In genomic region chr4:112708772-112709171, GRCh38 we compare ENCODE assay signal across 34 cellular contexts.
"Had no signal": no experiment of that assay in that cellular context is flagged by ENCODE, and none has a peak within 500 bp of the region (broad histone marks: within the 10 kb centered on the region; RNA-seq: fewer than 3 reads in every experiment).

No MANE protein-coding gene starts in this region.

- H3K4me2 ChIP-seq: SK-N-SH had no signal

- DNase-seq: activated CD4-positive, alpha-beta T cell treated with anti-CD3 and anti-CD28 coated beads for 36 hours; activated CD4-positive, alpha-beta T cell treated with anti-CD3 and anti-CD28 coated beads, Interleukin-2, amount 10 ng/mL, durations not matched to agents 7 days and 5 days; activated CD4-positive, alpha-beta T cell treated with anti-CD3 and anti-CD28 coated beads, Interleukin-2, amount 50 U/mL, for 48 hours; activated CD8-positive, alpha-beta T cell treated with anti-CD3 and anti-CD28 coated beads, Interleukin-2, amount 10 ng/mL, durations not matched to agents 7 days and 5 days; activated gamma-delta T cell; activated naive CD4-positive, alpha-beta T cell treated with Interleukin-2 at 50 U/mL for 16 hours; activated naive CD8-positive, alpha-beta T cell treated with anti-CD3 and anti-CD28 coated beads, Interleukin-2, amount 10 ng/mL, durations not matched to agents 7 days and 5 days; activated T-cell treated with anti-CD3 and anti-CD28 coated beads, Interleukin-2, amount 50 U/mL, for 24 hours; amygdala; MM.1S; MV-4-11; NCI-H1092; NCI-H1436 treated with DMSO at 0.1 percent for 48 hours; NCI-H1694 treated with DMSO at 0.1 percent for 48 hours; NCI-H2029; NCI-H345; NCI-H526; NCI-H748 treated with DMSO at 0.1 percent for 48 hours; NK-92 treated with Interleukin-12 subunit alpha and Interleukin-12 subunit beta, amount 100 ng/mL, for 24 hours; PC-3; Peyer's patch; RPMI8226; SHP77 treated with DMSO at 0.1 percent for 48 hours; SK-N-SH had no signal

- H3K4me1 ChIP-seq: Peyer's patch had no signal

- H3K36me3 Mint-ChIP-seq: activated naive CD4-positive, alpha-beta T cell treated with anti-CD3 and anti-CD28 coated beads, Interleukin-2, amount 50 U/mL, for 24 hours; activated naive CD8-positive, alpha-beta T cell treated with anti-CD3 and anti-CD28 coated beads, Interleukin-2, amount 10 ng/mL, durations not matched to agents 7 days and 5 days had no signal

- H3K9me3 ChIP-seq: ascending aorta, Peyer's patch, SJSA1, SK-N-SH had no signal

- H3K9ac ChIP-seq: SK-N-SH had no signal

- H3K36me3 ChIP-seq: ascending aorta, cardiac muscle cell, Peyer's patch, SJSA1 had no signal

- H3K9me2 ChIP-seq: SK-N-SH had no signal

- H3K27ac ChIP-seq: ascending aorta, cardiac muscle cell, Peyer's patch, SJSA1 had no signal

- H3K27ac Mint-ChIP-seq: activated CD4-positive, alpha-beta T cell treated with anti-CD3 and anti-CD28 coated beads for 36 hours; activated CD4-positive, alpha-beta T cell treated with anti-CD3 and anti-CD28 coated beads, Interleukin-2, amount 10 ng/mL, durations not matched to agents 7 days and 5 days; activated CD8-positive, alpha-beta T cell treated with anti-CD3 and anti-CD28 coated beads, Interleukin-2, amount 10 ng/mL, durations not matched to agents 7 days and 5 days; activated naive CD4-positive, alpha-beta T cell treated with anti-CD3 and anti-CD28 coated beads, Interleukin-2, amount 50 U/mL, for 24 hours; activated naive CD8-positive, alpha-beta T cell treated with anti-CD3 and anti-CD28 coated beads, Interleukin-2, amount 10 ng/mL, durations not matched to agents 7 days and 5 days; activated T-cell treated with anti-CD3 and anti-CD28 coated beads, Interleukin-2, amount 50 U/mL, for 24 hours; activated T-helper 2 cell treated with anti-CD3 and anti-CD28 coated beads, Interferon-gamma antibody, Interleukin-2, Interleukin-4, amounts not matched to agents 10 μg/mL and 5 μg/mL and 100 μg/mL, durations not matched to agents 14 hours and 24 hours and 36 hours; T-helper 1 cell treated with Interleukin-12 subunit alpha and Interleukin-12 subunit beta and Interleukin-4 antibody, amounts not matched to agents 30 μg/mL and 1 μg/mL, for 36 hours; T-helper 2 cell treated with Interferon-gamma antibody and Interleukin-4, amounts not matched to agents 5 μg/mL and 100 μg/mL, for 36 hours had no signal

- ATAC-seq: activated CD4-positive, alpha-beta T cell treated with anti-CD3 and anti-CD28 coated beads for 36 hours; activated CD4-positive, CD25-positive, alpha-beta regulatory T cell treated with anti-CD3 and anti-CD28 coated beads, Interleukin-2, amount 50 U/mL, for 24 hours; activated CD8-positive, alpha-beta T cell treated with anti-CD3 and anti-CD28 coated beads, Interleukin-2, amount 10 ng/mL, durations not matched to agents 7 days and 5 days; PC-3; WTC11 had no signal

- H3K27me3 ChIP-seq: ascending aorta had no signal

- H3K9me3 Mint-ChIP-seq: activated CD4-positive, alpha-beta T cell treated with anti-CD3 and anti-CD28 coated beads, Interleukin-2, amount 10 ng/mL, durations not matched to agents 7 days and 5 days; activated naive CD4-positive, alpha-beta T cell treated with anti-CD3 and anti-CD28 coated beads, Interleukin-2, amount 50 U/mL, for 24 hours; activated naive CD8-positive, alpha-beta T cell treated with anti-CD3 and anti-CD28 coated beads, Interleukin-2, amount 10 ng/mL, durations not matched to agents 7 days and 5 days; activated T-cell treated with anti-CD3 and anti-CD28 coated beads, Interleukin-2, amount 50 U/mL, for 24 hours; activated T-helper 2 cell treated with anti-CD3 and anti-CD28 coated beads, Interferon-gamma antibody, Interleukin-2, Interleukin-4, amounts not matched to agents 10 μg/mL and 5 μg/mL and 100 μg/mL, durations not matched to agents 14 hours and 24 hours and 36 hours; central memory CD8-positive, alpha-beta T cell; T-helper 1 cell treated with Interleukin-12 subunit alpha and Interleukin-12 subunit beta and Interleukin-4 antibody, amounts not matched to agents 30 μg/mL and 1 μg/mL, for 36 hours; T-helper 2 cell treated with Interferon-gamma antibody and Interleukin-4, amounts not matched to agents 5 μg/mL and 100 μg/mL, for 36 hours; WTC11 had no signal

- H3K4me3 Mint-ChIP-seq: activated CD4-positive, alpha-beta T cell treated with anti-CD3 and anti-CD28 coated beads for 36 hours; activated CD4-positive, alpha-beta T cell treated with anti-CD3 and anti-CD28 coated beads, Interleukin-2, amount 10 ng/mL, durations not matched to agents 7 days and 5 days; activated CD8-positive, alpha-beta T cell treated with anti-CD3 and anti-CD28 coated beads, Interleukin-2, amount 10 ng/mL, durations not matched to agents 7 days and 5 days; activated naive CD4-positive, alpha-beta T cell treated with anti-CD3 and anti-CD28 coated beads, Interleukin-2, amount 50 U/mL, for 24 hours; activated naive CD8-positive, alpha-beta T cell treated with anti-CD3 and anti-CD28 coated beads, Interleukin-2, amount 10 ng/mL, durations not matched to agents 7 days and 5 days; activated T-cell treated with anti-CD3 and anti-CD28 coated beads, Interleukin-2, amount 50 U/mL, for 24 hours; central memory CD8-positive, alpha-beta T cell; T-helper 1 cell treated with Interleukin-12 subunit alpha and Interleukin-12 subunit beta and Interleukin-4 antibody, amounts not matched to agents 30 μg/mL and 1 μg/mL, for 36 hours; T-helper 2 cell treated with Interferon-gamma antibody and Interleukin-4, amounts not matched to agents 5 μg/mL and 100 μg/mL, for 36 hours had no signal

- H3K4me3 ChIP-seq: ascending aorta, cardiac muscle cell, Peyer's patch, SJSA1 had no signal
